In genomic region chr2:98269274-98269673, GRCh38 we compare ENCODE assay signal across 8 cellular contexts.
A peak's percentile ranks its signal among the peaks of the same experiment; 100 is the strongest.
DNase-seq lines count a peak whose midpoint lies in the region; ATAC-seq and TF ChIP-seq lines count a peak whose summit lies in the region.

No MANE protein-coding gene starts in this region.

- peaks cover 7% of the 10 kb centered on the region for H3K27me3 ChIP-seq in RWPE2 (ENCODE audit: insufficient read depth, poor library complexity, severe bottlenecking)

- H3K27ac ChIP-seq in RWPE2 (ENCODE audit: poor library complexity, severe bottlenecking) = no peak overlapping the region

- H3K27me3 Mint-ChIP-seq in HFFc6 (ENCODE audit: insufficient read depth) = peaks cover 18% of the 10 kb centered on the region

- H3K4me1 ChIP-seq in RWPE2 (ENCODE audit: insufficient read depth, poor library complexity, severe bottlenecking) = no peaks in the 10 kb centered on the region

- no peaks in the 10 kb centered on the region for H3K9me3 ChIP-seq in RWPE2 (ENCODE audit: severe bottlenecking)

- peaks cover 3% of the 10 kb centered on the region for H3K36me3 Mint-ChIP-seq in HFFc6 (ENCODE audit: low read depth)

- H3K4me3 ChIP-seq in RWPE2 (ENCODE audit: severe bottlenecking) = no peak overlapping the region

- no peaks in the 10 kb centered on the region for H3K36me3 ChIP-seq in RWPE2 (ENCODE audit: low read depth)

- peak; percentile 85 for TF ChIP-seq CTCF in HFFc6 (IDR thresholded peaks at IDR 0.05)
- TF ChIP-seq CTCF in RWPE2 (IDR thresholded peaks at IDR 0.05; ENCODE audit: poor library complexity, severe bottlenecking) = peak; percentile 80

- peaks cover 5% of the 10 kb centered on the region for H3K9me3 Mint-ChIP-seq in HFFc6

- ATAC-seq in RWPE2 (ENCODE audit: low read depth) (no peak), HG03280 (IDR thresholded peaks at IDR 0.05; ENCODE audit: unreplicated experiment) (no peak)

- peak; percentile 0 for DNase-seq in DMS153 (lab: John Stamatoyannopoulos, UW)
- DNase-seq in HFFc6 = peak; percentile 59
- DNase-seq in RWPE2 (ENCODE audit: low spot score) = no peak
- DNase-seq in fibroblast of peridontal ligament (ENCODE audit: extremely low read depth) = peak; percentile 75
- DNase-seq in pons (ENCODE audit: low spot score) = peak; percentile 49
- DNase-seq in NCI-H1048 (lab: John Stamatoyannopoulos, UW) = no peak
- DNase-seq in OCI-M2 (lab: John Stamatoyannopoulos, UW; ENCODE audit: unreplicated experiment) = no peak

- peaks cover 18% of the 10 kb centered on the region for H3K4me1 Mint-ChIP-seq in HFFc6 (ENCODE audit: low read depth)

- H3K27ac Mint-ChIP-seq in HFFc6 = 0 out of 2 replicates have a peak overlapping the region, but pooled peaks have one; percentile 9

- no peak overlapping the region for H3K4me3 Mint-ChIP-seq in HFFc6

Comparison
In these comparisons a context has a peak if more than half of its experiments do, and no peak if none do; other contexts are left out.
1. DNase-seq: peak in DMS153 (single experiment), HFFc6 (single experiment), fibroblast of peridontal ligament (single experiment) and pons (single experiment); none in RWPE2 (single experiment), NCI-H1048 (single experiment) and OCI-M2 (single experiment).